In the genomic region with DNA sequence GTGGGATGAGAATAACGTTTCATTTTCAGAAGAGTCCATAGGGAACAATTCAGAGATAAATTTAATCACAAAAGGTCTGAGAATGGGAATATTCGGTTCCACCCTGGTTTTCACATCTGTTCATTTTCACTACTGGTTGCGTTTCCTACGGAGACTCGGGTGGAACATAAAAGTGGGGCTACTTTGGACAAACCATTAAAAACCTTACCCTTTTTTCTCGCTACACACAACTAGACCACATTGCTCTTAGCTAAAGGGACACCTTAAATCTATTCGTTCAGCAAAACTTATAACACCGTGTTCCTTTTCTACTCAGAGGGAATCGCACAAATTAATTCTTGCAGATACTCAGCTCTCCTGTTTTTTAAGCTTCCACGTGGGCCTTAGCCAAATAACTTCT, we compare ENCODE assay signal across 1 cellular context.
TF ChIP-seq lines count a peak whose summit lies in the region.

No MANE protein-coding gene starts in this region.

TF ChIP-seq in neural cell, 6 proteins besides CTCF, POLR2A, EP300 and RAD21 (continued from another document):
- TF ChIP-seq, protein P1, sequence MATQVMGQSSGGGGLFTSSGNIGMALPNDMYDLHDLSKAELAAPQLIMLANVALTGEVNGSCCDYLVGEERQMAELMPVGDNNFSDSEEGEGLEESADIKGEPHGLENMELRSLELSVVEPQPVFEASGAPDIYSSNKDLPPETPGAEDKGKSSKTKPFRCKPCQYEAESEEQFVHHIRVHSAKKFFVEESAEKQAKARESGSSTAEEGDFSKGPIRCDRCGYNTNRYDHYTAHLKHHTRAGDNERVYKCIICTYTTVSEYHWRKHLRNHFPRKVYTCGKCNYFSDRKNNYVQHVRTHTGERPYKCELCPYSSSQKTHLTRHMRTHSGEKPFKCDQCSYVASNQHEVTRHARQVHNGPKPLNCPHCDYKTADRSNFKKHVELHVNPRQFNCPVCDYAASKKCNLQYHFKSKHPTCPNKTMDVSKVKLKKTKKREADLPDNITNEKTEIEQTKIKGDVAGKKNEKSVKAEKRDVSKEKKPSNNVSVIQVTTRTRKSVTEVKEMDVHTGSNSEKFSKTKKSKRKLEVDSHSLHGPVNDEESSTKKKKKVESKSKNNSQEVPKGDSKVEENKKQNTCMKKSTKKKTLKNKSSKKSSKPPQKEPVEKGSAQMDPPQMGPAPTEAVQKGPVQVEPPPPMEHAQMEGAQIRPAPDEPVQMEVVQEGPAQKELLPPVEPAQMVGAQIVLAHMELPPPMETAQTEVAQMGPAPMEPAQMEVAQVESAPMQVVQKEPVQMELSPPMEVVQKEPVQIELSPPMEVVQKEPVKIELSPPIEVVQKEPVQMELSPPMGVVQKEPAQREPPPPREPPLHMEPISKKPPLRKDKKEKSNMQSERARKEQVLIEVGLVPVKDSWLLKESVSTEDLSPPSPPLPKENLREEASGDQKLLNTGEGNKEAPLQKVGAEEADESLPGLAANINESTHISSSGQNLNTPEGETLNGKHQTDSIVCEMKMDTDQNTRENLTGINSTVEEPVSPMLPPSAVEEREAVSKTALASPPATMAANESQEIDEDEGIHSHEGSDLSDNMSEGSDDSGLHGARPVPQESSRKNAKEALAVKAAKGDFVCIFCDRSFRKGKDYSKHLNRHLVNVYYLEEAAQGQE (IDR thresholded peaks at IDR 0.05; ENCODE audit: borderline replicate concordance) = no peak
